ENCODE assay signal across 11 cellular contexts in genomic region chr4:183602444-183603102, GRCh38. TPM values are rescaled to one million over a fixed set of nuclear protein-coding genes. Genes with fewer than 3 reads are reported as not detected.
DNase-seq lines count a peak whose midpoint lies in the region; ATAC-seq, FAIRE-seq and TF ChIP-seq lines count a peak whose summit lies in the region.
"Had no signal": no experiment of that assay in that cellular context is flagged by ENCODE, and none has a peak within 500 bp of the region (broad histone marks: within the 10 kb centered on the region; RNA-seq: fewer than 3 reads in every experiment).

No MANE protein-coding gene starts in this region.

- DNase-seq in EL: peak; percentile 20
- peak; percentile 12 for DNase-seq in M059J (ENCODE audit: low read depth)
- peak; percentile 8 for DNase-seq in endothelial cell of umbilical vein (ENCODE audit: low read depth, low spot score)
- DNase-seq in osteocyte (ENCODE audit: extremely low spot score, unreplicated experiment): no peak
- no peak for DNase-seq in NCI-H146 treated with DMSO at 0.1 percent for 48 hours (lab: John Stamatoyannopoulos, UW; ENCODE audit: unreplicated experiment)
- no peak for DNase-seq in NCI-H1417 treated with DMSO at 0.1 percent for 48 hours (lab: John Stamatoyannopoulos, UW)
- DNase-seq in foreskin melanocyte: no peak
- DNase-seq: activated T-cell treated with anti-CD3 and anti-CD28 coated beads, Interleukin-2, amount 50 U/mL, for 24 hours; stimulated activated CD4-positive, alpha-beta T cell treated with anti-CD3 and anti-CD28 coated beads, Interleukin-2, amount 100 ng/mL, for 24 hours had no signal

- no peaks in the 10 kb centered on the region for H3K9me1 ChIP-seq in endothelial cell of umbilical vein (replicated peaks; ENCODE audit: control insufficient read depth, extremely low read depth, insufficient read depth, low read length)

- no peak overlapping the region for H3K27ac Mint-ChIP-seq in osteocyte (ENCODE audit: unreplicated experiment)
- H3K27ac Mint-ChIP-seq: activated T-cell treated with anti-CD3 and anti-CD28 coated beads, Interleukin-2, amount 50 U/mL, for 24 hours had no signal

- H3K27ac ChIP-seq in endothelial cell of umbilical vein (ENCODE audit: insufficient read depth, low read depth, low read length): no peak overlapping the region
- H3K27ac ChIP-seq: SJSA1 had no signal

- no peaks in the 10 kb centered on the region for H3K79me2 ChIP-seq in endothelial cell of umbilical vein (ENCODE audit: control insufficient read depth, insufficient read depth, low read length)

- dilution Hi-C loops in endothelial cell of umbilical vein (cut with MboI; ENCODE audit: extremely low pct_ligation_motif_present, low sequenced_read_pairs): no loop called here

- H3K4me3 Mint-ChIP-seq in osteocyte (ENCODE audit: unreplicated experiment): no peak overlapping the region
- H3K4me3 Mint-ChIP-seq: activated T-cell treated with anti-CD3 and anti-CD28 coated beads, Interleukin-2, amount 50 U/mL, for 24 hours had no signal

- no peak for ATAC-seq in GM18909 (IDR thresholded peaks at IDR 0.05; ENCODE audit: poor library complexity, unreplicated experiment)

- no peak overlapping the region for H3K4me2 ChIP-seq in endothelial cell of umbilical vein (ENCODE audit: insufficient read depth, low read length)

- H3K4me1 ChIP-seq in endothelial cell of umbilical vein (ENCODE audit: control insufficient read depth, extremely low read depth, insufficient read depth, low read length): no peaks in the 10 kb centered on the region
- H3K4me1 ChIP-seq: SJSA1 had no signal

- TF ChIP-seq CTCF in endothelial cell of umbilical vein (IDR thresholded peaks at IDR 0.05; ENCODE audit: extremely low read depth in 1 of 2, insufficient read depth in 1 of 2, low read depth in 1 of 2, low read length in 2 of 2) (no peak), osteocyte (IDR thresholded peaks at IDR 0.05) (peak; percentile 41)

- CTCF ChIA-PET in endothelial cell of umbilical vein (lab: Charles Lee): interaction anchor here (0.7 to 4.9 kb wide), 12 partner anchors 9 to 133 kb away, joined by 3 to 45 read pairs (median 4); no protein-coding TSS in a partner anchor

- H3K9me3 Mint-ChIP-seq in osteocyte (ENCODE audit: unreplicated experiment): no peaks in the 10 kb centered on the region
- H3K9me3 Mint-ChIP-seq: activated T-cell treated with anti-CD3 and anti-CD28 coated beads, Interleukin-2, amount 50 U/mL, for 24 hours had no signal

- no peaks in the 10 kb centered on the region for H3K36me3 ChIP-seq in endothelial cell of umbilical vein (ENCODE audit: control insufficient read depth in 2 of 2, extremely low read depth in 1 of 2, insufficient read depth in 2 of 2, low read length in 2 of 2)
- H3K36me3 ChIP-seq: SJSA1 had no signal

- H3K27me3 ChIP-seq in endothelial cell of umbilical vein (ENCODE audit: control insufficient read depth in 2 of 2, insufficient read depth in 2 of 2, low read length in 2 of 2): peaks cover 0 to 6% of the 10 kb centered on the region in 2 experiments
- H3K27me3 ChIP-seq: SJSA1 had no signal

- no peaks in the 10 kb centered on the region for H3K36me3 Mint-ChIP-seq in osteocyte (ENCODE audit: unreplicated experiment)

- POLR2A ChIA-PET in endothelial cell of umbilical vein (lab: Charles Lee): interaction anchor here (0.7 kb wide), 1 partner anchor 34 kb away, joined by 3 read pairs; no protein-coding TSS in a partner anchor

- FAIRE-seq in endothelial cell of umbilical vein (lab: Jason Lieb, UNC): no peak

- no peaks in the 10 kb centered on the region for H3K9me3 ChIP-seq in endothelial cell of umbilical vein (replicated peaks; ENCODE audit: control insufficient read depth, insufficient read depth, low read length)

- BruUV-seq in endothelial cell of umbilical vein (replicated peaks; lab: Mats Ljungman, UMichigan): no TSS peak

- no peak overlapping the region for H2AFZ ChIP-seq in endothelial cell of umbilical vein (ENCODE audit: low read depth, low read length)

- TF ChIP-seq POLR2A in endothelial cell of umbilical vein (IDR thresholded peaks at IDR 0.05; ENCODE audit: low read depth, low read length): no peak

- intact Hi-C loops in endothelial cell of umbilical vein (cut with micrococcal nuclease): no loop called here

- no peaks in the 10 kb centered on the region for H3K4me1 Mint-ChIP-seq in osteocyte (ENCODE audit: unreplicated experiment)

- no peak overlapping the region for H3K4me3 ChIP-seq in endothelial cell of umbilical vein (replicated peaks in 1 of 3; ENCODE audit: insufficient read depth in 1 of 3, low read depth in 1 of 3, low read length in 3 of 3)
- H3K4me3 ChIP-seq: SJSA1 had no signal

- H4K20me1 ChIP-seq in endothelial cell of umbilical vein (replicated peaks; ENCODE audit: control insufficient read depth, extremely low read depth, insufficient read depth, low read length): no peaks in the 10 kb centered on the region

- H3K27me3 Mint-ChIP-seq in osteocyte (ENCODE audit: unreplicated experiment): no peaks in the 10 kb centered on the region

- H3K9ac ChIP-seq in endothelial cell of umbilical vein (replicated peaks; ENCODE audit: extremely low read depth, insufficient read depth, low read length): no peak overlapping the region

TF ChIP-seq in endothelial cell of umbilical vein, 7 proteins besides CTCF, POLR2A, EP300 and RAD21:
- TF ChIP-seq POLR2AphosphoS5 (IDR thresholded peaks at IDR 0.05; ENCODE audit: insufficient read depth, low read depth, low read length): no peak
- no peak for TF ChIP-seq MYC (IDR thresholded peaks at IDR 0.05; ENCODE audit: low read depth, low read length)
- TF ChIP-seq MAX (IDR thresholded peaks at IDR 0.05; ENCODE audit: insufficient read depth, insufficient read length): no peak
- no peak for TF ChIP-seq FOS (IDR thresholded peaks at IDR 0.05; ENCODE audit: borderline replicate concordance, insufficient read depth, low read length)
- TF ChIP-seq EZH2 (IDR thresholded peaks at IDR 0.05; ENCODE audit: borderline replicate concordance, low read depth, low read length, severe bottlenecking): no peak
- no peak for TF ChIP-seq GATA2 (IDR thresholded peaks at IDR 0.05; ENCODE audit: insufficient read depth, insufficient read length, low read depth, low read length)
- no peak for TF ChIP-seq JUN (IDR thresholded peaks at IDR 0.05; ENCODE audit: borderline replicate concordance, insufficient read depth, insufficient read length, low read depth)

RNA-seq across cellular contexts. Expression of gene RWDD4, which starts 56.4 kb away (rescaled TPM):
- 20.7 and 31.2 TPM in 2 replicates for total RNA-seq in M059J (2014; rRNA removed; shearing (Covaris generic))
- 16.6 and 16.8 TPM in 2 replicates for total RNA-seq in endothelial cell of umbilical vein
- 4.2 and 4.9 TPM in 2 replicates for polyA plus RNA-seq in endothelial cell of umbilical vein
- polyA plus RNA-seq in endothelial cell of umbilical vein (2011; cell fraction: cytosol; rRNA removed): 6.6 and 7.0 TPM in 2 replicates
- 3.1 and 4.5 TPM in 2 replicates for polyA plus RNA-seq in endothelial cell of umbilical vein (2011; cell fraction: nucleus; rRNA removed)
- 10.6 and 17.7 TPM in 2 replicates for polyA plus RNA-seq in endothelial cell of umbilical vein (2012)
- polyA minus RNA-seq in endothelial cell of umbilical vein: 2.3 and 2.4 TPM in 2 replicates
- 4.5 TPM for polyA minus RNA-seq in endothelial cell of umbilical vein (2011; cell fraction: cytosol; rRNA and poly(A)+ RNA removed)
- polyA minus RNA-seq in endothelial cell of umbilical vein (2011; cell fraction: nucleus; rRNA and poly(A)+ RNA removed): 2.1 and 3.4 TPM in 2 replicates
- total RNA-seq in osteocyte: 19.3 and 20.6 TPM in 2 replicates

RNA-seq across cellular contexts. Expression of gene TRAPPC11, which starts 56.5 kb away (rescaled TPM):
- 15.4 and 24.6 TPM in 2 replicates for total RNA-seq in M059J (2014; rRNA removed; shearing (Covaris generic))
- total RNA-seq in endothelial cell of umbilical vein: 29.7 and 32.1 TPM in 2 replicates
- polyA plus RNA-seq in endothelial cell of umbilical vein: 15.8 and 21.2 TPM in 2 replicates
- polyA plus RNA-seq in endothelial cell of umbilical vein (2011; cell fraction: cytosol; rRNA removed): 17.0 and 21.4 TPM in 2 replicates
- 50.0 and 51.4 TPM in 2 replicates for polyA plus RNA-seq in endothelial cell of umbilical vein (2011; cell fraction: nucleus; rRNA removed)
- 19.0 and 20.9 TPM in 2 replicates for polyA plus RNA-seq in endothelial cell of umbilical vein (2012)
- polyA minus RNA-seq in endothelial cell of umbilical vein: 36.0 and 43.8 TPM in 2 replicates
- 8.5 TPM for polyA minus RNA-seq in endothelial cell of umbilical vein (2011; cell fraction: cytosol; rRNA and poly(A)+ RNA removed)
- 30.9 and 40.6 TPM in 2 replicates for polyA minus RNA-seq in endothelial cell of umbilical vein (2011; cell fraction: nucleus; rRNA and poly(A)+ RNA removed)
- total RNA-seq in osteocyte: 37.3 and 43.0 TPM in 2 replicates

Comparison
In these comparisons a context has a peak if more than half of its experiments do, and no peak if none do; other contexts are left out.
1. DNase-seq: peak in EL (single experiment), M059J (single experiment) and endothelial cell of umbilical vein (single experiment); none in osteocyte (single experiment), NCI-H146 treated with DMSO at 0.1 percent for 48 hours (single experiment), NCI-H1417 treated with DMSO at 0.1 percent for 48 hours (single experiment) and foreskin melanocyte (single experiment).